ENCODE assay signal across 1 cellular context in the genomic region with DNA sequence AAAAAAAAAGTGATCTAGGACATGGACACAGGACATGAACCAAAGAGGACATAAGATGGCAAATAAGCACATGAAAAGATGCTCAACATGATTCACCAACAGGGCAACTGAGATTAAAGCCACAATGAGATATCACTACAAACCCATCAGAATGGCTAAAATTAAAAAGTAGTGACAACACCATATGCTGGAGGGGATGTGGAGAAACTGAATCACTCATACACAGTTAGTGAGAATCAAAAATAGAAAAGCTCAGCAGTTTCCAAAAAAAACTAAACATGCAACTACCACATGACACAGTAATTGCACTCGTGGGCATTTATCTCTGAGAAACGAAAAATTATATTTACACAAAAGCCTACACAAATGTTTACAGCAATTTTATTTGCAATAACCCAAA.
TF ChIP-seq lines count a peak whose summit lies in the region.

No MANE protein-coding gene starts in this region.

TF ChIP-seq in SK-N-SH, 30 proteins besides CTCF, POLR2A, EP300 and RAD21 (continued from another document):
- TF ChIP-seq, protein P1, sequence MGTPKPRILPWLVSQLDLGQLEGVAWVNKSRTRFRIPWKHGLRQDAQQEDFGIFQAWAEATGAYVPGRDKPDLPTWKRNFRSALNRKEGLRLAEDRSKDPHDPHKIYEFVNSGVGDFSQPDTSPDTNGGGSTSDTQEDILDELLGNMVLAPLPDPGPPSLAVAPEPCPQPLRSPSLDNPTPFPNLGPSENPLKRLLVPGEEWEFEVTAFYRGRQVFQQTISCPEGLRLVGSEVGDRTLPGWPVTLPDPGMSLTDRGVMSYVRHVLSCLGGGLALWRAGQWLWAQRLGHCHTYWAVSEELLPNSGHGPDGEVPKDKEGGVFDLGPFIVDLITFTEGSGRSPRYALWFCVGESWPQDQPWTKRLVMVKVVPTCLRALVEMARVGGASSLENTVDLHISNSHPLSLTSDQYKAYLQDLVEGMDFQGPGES (IDR thresholded peaks at IDR 0.05; ENCODE audit: low read depth, low read length), result no peak
- TF ChIP-seq MXI1 (IDR thresholded peaks at IDR 0.05; ENCODE audit: low read depth, low read length), result no peak
- TF ChIP-seq EZH2phosphoT487 (IDR thresholded peaks at IDR 0.05; ENCODE audit: borderline replicate concordance, low read depth), result no peak
- TF ChIP-seq RXRA (IDR thresholded peaks at IDR 0.05; ENCODE audit: borderline replicate concordance, low read depth), result no peak
- TF ChIP-seq, protein P2, sequence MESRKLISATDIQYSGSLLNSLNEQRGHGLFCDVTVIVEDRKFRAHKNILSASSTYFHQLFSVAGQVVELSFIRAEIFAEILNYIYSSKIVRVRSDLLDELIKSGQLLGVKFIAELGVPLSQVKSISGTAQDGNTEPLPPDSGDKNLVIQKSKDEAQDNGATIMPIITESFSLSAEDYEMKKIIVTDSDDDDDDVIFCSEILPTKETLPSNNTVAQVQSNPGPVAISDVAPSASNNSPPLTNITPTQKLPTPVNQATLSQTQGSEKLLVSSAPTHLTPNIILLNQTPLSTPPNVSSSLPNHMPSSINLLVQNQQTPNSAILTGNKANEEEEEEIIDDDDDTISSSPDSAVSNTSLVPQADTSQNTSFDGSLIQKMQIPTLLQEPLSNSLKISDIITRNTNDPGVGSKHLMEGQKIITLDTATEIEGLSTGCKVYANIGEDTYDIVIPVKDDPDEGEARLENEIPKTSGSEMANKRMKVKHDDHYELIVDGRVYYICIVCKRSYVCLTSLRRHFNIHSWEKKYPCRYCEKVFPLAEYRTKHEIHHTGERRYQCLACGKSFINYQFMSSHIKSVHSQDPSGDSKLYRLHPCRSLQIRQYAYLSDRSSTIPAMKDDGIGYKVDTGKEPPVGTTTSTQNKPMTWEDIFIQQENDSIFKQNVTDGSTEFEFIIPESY (IDR thresholded peaks at IDR 0.05; ENCODE audit: borderline replicate concordance, low read depth), result no peak
- TF ChIP-seq FOXM1 (IDR thresholded peaks at IDR 0.05; ENCODE audit: low read depth), result no peak
- TF ChIP-seq, protein P3, sequence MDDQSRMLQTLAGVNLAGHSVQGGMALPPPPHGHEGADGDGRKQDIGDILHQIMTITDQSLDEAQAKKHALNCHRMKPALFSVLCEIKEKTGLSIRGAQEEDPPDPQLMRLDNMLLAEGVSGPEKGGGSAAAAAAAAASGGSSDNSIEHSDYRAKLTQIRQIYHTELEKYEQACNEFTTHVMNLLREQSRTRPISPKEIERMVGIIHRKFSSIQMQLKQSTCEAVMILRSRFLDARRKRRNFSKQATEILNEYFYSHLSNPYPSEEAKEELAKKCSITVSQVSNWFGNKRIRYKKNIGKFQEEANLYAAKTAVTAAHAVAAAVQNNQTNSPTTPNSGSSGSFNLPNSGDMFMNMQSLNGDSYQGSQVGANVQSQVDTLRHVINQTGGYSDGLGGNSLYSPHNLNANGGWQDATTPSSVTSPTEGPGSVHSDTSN (IDR thresholded peaks at IDR 0.05), result no peak
- no peak for TF ChIP-seq FOSL2 (IDR thresholded peaks at IDR 0.05; ENCODE audit: borderline replicate concordance, low read depth)
- TF ChIP-seq, protein P4, sequence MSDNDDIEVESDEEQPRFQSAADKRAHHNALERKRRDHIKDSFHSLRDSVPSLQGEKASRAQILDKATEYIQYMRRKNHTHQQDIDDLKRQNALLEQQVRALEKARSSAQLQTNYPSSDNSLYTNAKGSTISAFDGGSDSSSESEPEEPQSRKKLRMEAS (IDR thresholded peaks at IDR 0.05; ENCODE audit: low read depth), result no peak
- TF ChIP-seq, protein P5, sequence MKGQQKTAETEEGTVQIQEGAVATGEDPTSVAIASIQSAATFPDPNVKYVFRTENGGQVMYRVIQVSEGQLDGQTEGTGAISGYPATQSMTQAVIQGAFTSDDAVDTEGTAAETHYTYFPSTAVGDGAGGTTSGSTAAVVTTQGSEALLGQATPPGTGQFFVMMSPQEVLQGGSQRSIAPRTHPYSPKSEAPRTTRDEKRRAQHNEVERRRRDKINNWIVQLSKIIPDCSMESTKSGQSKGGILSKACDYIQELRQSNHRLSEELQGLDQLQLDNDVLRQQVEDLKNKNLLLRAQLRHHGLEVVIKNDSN (IDR thresholded peaks at IDR 0.05; ENCODE audit: borderline replicate concordance, low read depth), result no peak
